23 cellular contexts compared by ENCODE assay signal in genomic region chr3:41175365-41175764, GRCh38. TPM values are rescaled to one million over a fixed set of nuclear protein-coding genes. Genes with fewer than 3 reads are reported as not detected.
DNase-seq lines count a peak whose midpoint lies in the region; ATAC-seq and TF ChIP-seq lines count a peak whose summit lies in the region.
"Had no signal": no experiment of that assay in that cellular context is flagged by ENCODE, and none has a peak within 500 bp of the region (broad histone marks: within the 10 kb centered on the region; RNA-seq: fewer than 3 reads in every experiment).

No MANE protein-coding gene starts in this region.

- no peak for TF ChIP-seq CTCF in omental fat pad (IDR thresholded peaks at IDR 0.05)
- TF ChIP-seq CTCF in tibial artery (IDR thresholded peaks at IDR 0.05), result no peak
- TF ChIP-seq CTCF in upper lobe of right lung (IDR thresholded peaks at IDR 0.05), result no peak

- H3K36me3 ChIP-seq in SJCRH30, result no peaks in the 10 kb centered on the region
- no peaks in the 10 kb centered on the region for H3K36me3 ChIP-seq in tibial artery
- H3K36me3 ChIP-seq in upper lobe of right lung, result no peaks in the 10 kb centered on the region
- H3K36me3 ChIP-seq: right atrium auricular region, spleen had no signal

- H3K4me1 ChIP-seq in SJCRH30 (peaks cover 39% of the 10 kb centered on the region), tibial artery (peaks cover 0 to 5% (median 0%) of the 10 kb centered on the region in 4 donors), upper lobe of right lung (no peaks in the 10 kb centered on the region)
- H3K4me1 ChIP-seq: right atrium auricular region, spleen had no signal

- intact Hi-C loops in tibial artery (cut with DNase I; ENCODE audit: low total_unique reads), result no loop called here
- intact Hi-C loops in upper lobe of right lung (cut with DNase I), result no loop called here

- DNase-seq in EH (ENCODE audit: low read depth) (peak; percentile 8), SJCRH30 (no peak), fibroblast of peridontal ligament (ENCODE audit: extremely low read depth) (peak; percentile 12), omental fat pad (ENCODE audit: low spot score) (no peak), NCI-H2227 treated with DMSO at 0.1 percent for 48 hours (lab: John Stamatoyannopoulos, UW) (no peak), NCI-H524 treated with DMSO at 0.1 percent for 48 hours (lab: John Stamatoyannopoulos, UW) (no peak), tibial artery (no peak), upper lobe of right lung (no peak)
- DNase-seq: amygdala; GF-D8; H7; hippocampal formation; left cardiac atrium; NCI-H1417; NCI-H2081; NCI-H226; NCI-H748 treated with DMSO at 0.1 percent for 48 hours; Right ventricle myocardium superior; spleen; stimulated activated CD4-positive, alpha-beta T cell treated with anti-CD3 and anti-CD28 coated beads, Interleukin-4, amount 100 ng/mL, for 24 hours; T-helper 2 cell had no signal

- ATAC-seq in omental fat pad (ENCODE audit: low FRiP score), result peak; percentile 37
- ATAC-seq in upper lobe of right lung, result no peak
- ATAC-seq: left cardiac atrium had no signal

- H3K4me3 ChIP-seq in SJCRH30 (no peak overlapping the region), tibial artery (no peak overlapping the region), upper lobe of right lung (no peak overlapping the region)
- H3K4me3 ChIP-seq: lung, right atrium auricular region, spleen had no signal

- no peaks in the 10 kb centered on the region for H3K27me3 ChIP-seq in SJCRH30
- H3K27me3 ChIP-seq in tibial artery, result no peaks in the 10 kb centered on the region
- no peaks in the 10 kb centered on the region for H3K27me3 ChIP-seq in upper lobe of right lung
- H3K27me3 ChIP-seq: right atrium auricular region had no signal

- H3K27ac ChIP-seq in SJCRH30, result peak overlapping the region; percentile 93; the same call in 1 of the 2 replicates
- H3K27ac ChIP-seq in tibial artery, result no peak overlapping the region
- no peak overlapping the region for H3K27ac ChIP-seq in upper lobe of right lung
- H3K27ac ChIP-seq: right atrium auricular region, spleen had no signal

- H3K9me3 ChIP-seq in SJCRH30 (replicated peaks), result no peaks in the 10 kb centered on the region; the same call in 1 of the 2 replicates
- no peaks in the 10 kb centered on the region for H3K9me3 ChIP-seq in tibial artery
- no peaks in the 10 kb centered on the region for H3K9me3 ChIP-seq in upper lobe of right lung
- H3K9me3 ChIP-seq: right atrium auricular region, spleen had no signal

RNA-seq across cellular contexts. Expression of gene CTNNB1, which starts 23.9 kb away (rescaled TPM):
- 613 and 641 TPM in 2 replicates for total RNA-seq in SJCRH30 (2014; rRNA removed; shearing (Covaris generic))
- total RNA-seq in omental fat pad (100 to 1,000 TPM; 379 to 659 (median 437) TPM), upper lobe of right lung (305 TPM)

Comparison
In these comparisons a context has a peak if more than half of its experiments do, and no peak if none do; other contexts are left out.
1. DNase-seq: peak in EH (single experiment) and fibroblast of peridontal ligament (single experiment); none in SJCRH30 (0 of 2), omental fat pad (single experiment), NCI-H2227 treated with DMSO at 0.1 percent for 48 hours (single experiment), NCI-H524 treated with DMSO at 0.1 percent for 48 hours (single experiment), tibial artery (0 of 2) and upper lobe of right lung (single experiment).